ENCODE assay signal across 9 cellular contexts in the genomic region with DNA sequence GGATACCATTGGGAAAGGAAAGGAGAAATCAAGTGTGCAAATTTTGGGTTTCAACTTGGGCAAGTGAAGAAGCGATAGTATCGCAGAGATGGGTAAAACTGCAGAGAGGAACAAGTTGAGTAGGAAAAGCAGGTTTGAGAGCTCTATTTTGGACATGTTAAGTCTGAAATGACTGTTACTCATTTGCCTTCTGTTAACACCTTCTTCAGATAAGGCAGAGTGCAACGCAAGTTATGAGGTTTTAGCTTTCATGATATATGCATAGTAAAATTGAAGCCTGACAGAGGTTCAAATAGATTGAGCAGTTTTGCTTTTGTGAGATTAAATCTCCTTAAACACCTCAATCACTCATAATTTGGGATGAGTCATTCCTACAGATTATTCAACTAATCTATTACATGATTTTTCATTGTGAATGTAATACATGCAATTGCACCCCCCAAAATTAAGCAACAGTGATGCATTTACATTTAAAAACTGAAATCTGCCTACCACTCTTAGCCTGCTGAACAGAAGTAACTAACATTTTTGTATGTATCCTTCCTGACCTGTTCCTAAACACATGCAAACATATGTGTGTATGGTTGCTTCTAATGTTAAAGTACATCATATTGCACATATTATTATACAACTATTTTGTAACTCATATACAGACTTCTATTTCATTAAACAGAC.
DNase-seq lines count a peak whose midpoint lies in the region; ATAC-seq and TF ChIP-seq lines count a peak whose summit lies in the region.
"Had no signal": no experiment of that assay in that cellular context is flagged by ENCODE, and none has a peak within 500 bp of the region (broad histone marks: within the 10 kb centered on the region; RNA-seq: fewer than 3 reads in every experiment).

No MANE protein-coding gene starts in this region.

- no peak overlapping the region for H3K4me3 ChIP-seq in left ventricle myocardium inferior

- no peak for DNase-seq in foreskin keratinocyte
- DNase-seq in erythroblast (lab: John Stamatoyannopoulos, UW), result no peak
- DNase-seq in DMS114 treated with DMSO at 0.1 percent for 48 hours (lab: John Stamatoyannopoulos, UW; ENCODE audit: unreplicated experiment), result no peak
- no peak for DNase-seq in left ventricle myocardium inferior
- DNase-seq: Caco-2, NCI-H1105 had no signal

- H3K9me3 ChIP-seq in left ventricle myocardium inferior (replicated peaks), result no peaks in the 10 kb centered on the region
- H3K9me3 ChIP-seq: Caco-2 had no signal

- ATAC-seq in GM18907 (IDR thresholded peaks at IDR 0.05; ENCODE audit: unreplicated experiment) (peak; percentile 50), GM21529 (IDR thresholded peaks at IDR 0.05; ENCODE audit: unreplicated experiment) (peak; percentile 81), HG03342 (IDR thresholded peaks at IDR 0.05; ENCODE audit: unreplicated experiment) (peak; percentile 76), foreskin keratinocyte (peak; percentile 46)

- TF ChIP-seq CTCF in foreskin keratinocyte (conservative IDR thresholded peaks at IDR 0.05) (no peak), left ventricle myocardium inferior (IDR thresholded peaks at IDR 0.05; ENCODE audit: borderline replicate concordance) (no peak)

- H3K27me3 ChIP-seq in foreskin keratinocyte (no peaks in the 10 kb centered on the region), left ventricle myocardium inferior (ENCODE audit: low read depth) (no peaks in the 10 kb centered on the region)

- H3K36me3 ChIP-seq in left ventricle myocardium inferior, result no peaks in the 10 kb centered on the region

- H3K4me1 ChIP-seq in foreskin keratinocyte (peaks cover 10% of the 10 kb centered on the region), left ventricle myocardium inferior (no peaks in the 10 kb centered on the region)

- H3K27ac ChIP-seq in foreskin keratinocyte (no peak overlapping the region), left ventricle myocardium inferior (replicated peaks) (no peak overlapping the region)

- intact Hi-C loops in left ventricle myocardium inferior (cut with micrococcal nuclease), result no loop called here

- no peak for TF ChIP-seq POLR2A in erythroblast (IDR thresholded peaks at IDR 0.05; ENCODE audit: low read length)
